In the genomic region with DNA sequence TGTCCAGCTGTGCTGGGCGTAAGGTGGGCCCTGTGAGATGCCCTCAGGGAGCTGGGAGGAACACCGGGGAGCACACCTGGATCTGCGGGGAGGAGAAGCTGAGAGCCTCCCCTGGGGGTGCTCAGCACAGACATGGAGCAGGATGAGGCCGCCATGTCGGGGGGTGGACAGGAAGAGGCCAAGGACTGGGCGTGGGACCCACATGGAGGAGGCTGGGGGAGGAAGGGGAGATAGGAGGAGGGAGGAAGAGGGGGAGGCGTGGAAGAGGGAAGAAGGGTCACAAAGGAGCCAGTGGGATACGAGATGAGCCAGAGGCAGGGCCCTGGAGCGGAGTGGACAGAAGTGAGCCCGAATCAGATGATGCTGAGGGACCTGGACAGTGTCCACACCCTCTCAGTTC, we compare ENCODE assay signal across 27 cellular contexts.
DNase-seq lines count a peak whose midpoint lies in the region; ATAC-seq and TF ChIP-seq lines count a peak whose summit lies in the region.
"Had no signal": no experiment of that assay in that cellular context is flagged by ENCODE, and none has a peak within 500 bp of the region (broad histone marks: within the 10 kb centered on the region; RNA-seq: fewer than 3 reads in every experiment).

No MANE protein-coding gene starts in this region.

- no peaks in the 10 kb centered on the region for H3K4me1 ChIP-seq in upper lobe of right lung
- H3K4me1 ChIP-seq in effector memory CD4-positive, alpha-beta T cell (ENCODE audit: control insufficient read depth, insufficient read depth, low read length, poor library complexity, severe bottlenecking) = no peaks in the 10 kb centered on the region
- H3K4me1 ChIP-seq: parathyroid adenoma, SJSA1, vagina had no signal

- H3K9me3 ChIP-seq in upper lobe of right lung = no peaks in the 10 kb centered on the region
- no peaks in the 10 kb centered on the region for H3K9me3 ChIP-seq in effector memory CD4-positive, alpha-beta T cell (ENCODE audit: control insufficient read depth, low read length)
- H3K9me3 ChIP-seq: SJSA1, vagina had no signal

- H3K36me3 ChIP-seq in upper lobe of right lung (no peaks in the 10 kb centered on the region), brain microvascular endothelial cell (replicated peaks) (no peaks in the 10 kb centered on the region)
- no peaks in the 10 kb centered on the region for H3K36me3 ChIP-seq in effector memory CD4-positive, alpha-beta T cell (ENCODE audit: control insufficient read depth, insufficient read depth, low read length)
- H3K36me3 ChIP-seq: SJSA1, vagina had no signal

- no peak for ATAC-seq in activated naive CD8-positive, alpha-beta T cell treated with anti-CD3 and anti-CD28 coated beads, Interleukin-2, amount 10 ng/mL, durations not matched to agents 7 days and 5 days (ENCODE audit: low read depth)
- ATAC-seq in upper lobe of right lung = peak; percentile 32
- ATAC-seq: naive thymus-derived CD4-positive, alpha-beta T cell; stimulated activated naive CD8-positive, alpha-beta T cell treated with anti-CD3 and anti-CD28 coated beads, Interleukin-15, amount 100 ng/mL, for 72 hours; T-helper 17 cell had no signal

- no peaks in the 10 kb centered on the region for H3K27me3 Mint-ChIP-seq in activated naive CD8-positive, alpha-beta T cell treated with anti-CD3 and anti-CD28 coated beads, Interleukin-2, amount 10 ng/mL, durations not matched to agents 7 days and 5 days
- H3K27me3 Mint-ChIP-seq in activated naive CD8-positive, alpha-beta T cell treated with anti-CD3 and anti-CD28 coated beads for 36 hours = no peaks in the 10 kb centered on the region
- H3K27me3 Mint-ChIP-seq: activated CD4-positive, alpha-beta memory T cell treated with anti-CD3 and anti-CD28 coated beads, Interleukin-2, amount 10 ng/mL, durations not matched to agents 7 days and 5 days; stimulated activated naive CD8-positive, alpha-beta T cell treated with anti-CD3 and anti-CD28 coated beads, Interleukin-15, amount 100 ng/mL, for 72 hours; T-helper 17 cell had no signal

- no peak for TF ChIP-seq CTCF in upper lobe of right lung (IDR thresholded peaks at IDR 0.05)
- TF ChIP-seq CTCF in brain microvascular endothelial cell (IDR thresholded peaks at IDR 0.05; ENCODE audit: low read depth, low read length, missing control alignments) = no peak

- H3K36me3 Mint-ChIP-seq in activated naive CD8-positive, alpha-beta T cell treated with anti-CD3 and anti-CD28 coated beads, Interleukin-2, amount 10 ng/mL, durations not matched to agents 7 days and 5 days = no peaks in the 10 kb centered on the region
- no peaks in the 10 kb centered on the region for H3K36me3 Mint-ChIP-seq in activated naive CD8-positive, alpha-beta T cell treated with anti-CD3 and anti-CD28 coated beads for 36 hours

- peaks cover 9% of the 10 kb centered on the region for H3K4me1 Mint-ChIP-seq in activated naive CD8-positive, alpha-beta T cell treated with anti-CD3 and anti-CD28 coated beads, Interleukin-2, amount 10 ng/mL, durations not matched to agents 7 days and 5 days
- H3K4me1 Mint-ChIP-seq in activated naive CD8-positive, alpha-beta T cell treated with anti-CD3 and anti-CD28 coated beads for 36 hours = peaks cover 11% of the 10 kb centered on the region

- POLR2A ChIA-PET in activated naive CD8-positive, alpha-beta T cell treated with anti-CD3 and anti-CD28 coated beads, Interleukin-2, amount 10 ng/mL, durations not matched to agents 7 days and 5 days (lab: Charles Lee) = no interaction called here

- in situ Hi-C loops in brain microvascular endothelial cell (cut with HindIII; ENCODE audit: low pct_ligation_motif_present, low sequenced_read_pairs) = no loop called here

- H3K27me3 ChIP-seq in upper lobe of right lung (no peaks in the 10 kb centered on the region), brain microvascular endothelial cell (replicated peaks) (no peaks in the 10 kb centered on the region)
- no peaks in the 10 kb centered on the region for H3K27me3 ChIP-seq in effector memory CD4-positive, alpha-beta T cell (replicated peaks; ENCODE audit: control insufficient read depth, insufficient read depth, low read length, poor library complexity, severe bottlenecking)
- H3K27me3 ChIP-seq: SJSA1, vagina had no signal

- H3K9me3 Mint-ChIP-seq in activated naive CD8-positive, alpha-beta T cell treated with anti-CD3 and anti-CD28 coated beads, Interleukin-2, amount 10 ng/mL, durations not matched to agents 7 days and 5 days = peaks cover 2% of the 10 kb centered on the region
- H3K9me3 Mint-ChIP-seq in activated naive CD8-positive, alpha-beta T cell treated with anti-CD3 and anti-CD28 coated beads for 36 hours = no peaks in the 10 kb centered on the region
- H3K9me3 Mint-ChIP-seq: activated CD4-positive, alpha-beta memory T cell treated with anti-CD3 and anti-CD28 coated beads, Interleukin-2, amount 10 ng/mL, durations not matched to agents 7 days and 5 days; activated T-helper 2 cell treated with anti-CD3 and anti-CD28 coated beads, Interferon-gamma antibody, Interleukin-2, Interleukin-4, amounts not matched to agents 10 μg/mL and 5 μg/mL and 100 μg/mL, durations not matched to agents 14 hours and 24 hours and 36 hours; stimulated activated naive CD8-positive, alpha-beta T cell treated with anti-CD3 and anti-CD28 coated beads, Interleukin-15, amount 100 ng/mL, for 72 hours had no signal

- intact Hi-C loops in upper lobe of right lung (cut with DNase I) = no loop called here

- peak; percentile 16 for DNase-seq in activated naive CD8-positive, alpha-beta T cell treated with anti-CD3 and anti-CD28 coated beads, Interleukin-2, amount 10 ng/mL, durations not matched to agents 7 days and 5 days
- DNase-seq in activated naive CD8-positive, alpha-beta T cell treated with anti-CD3 and anti-CD28 coated beads for 36 hours = no peak
- peak; percentile 81 for DNase-seq in mesenteric fat pad (ENCODE audit: low spot score)
- peak; percentile 42 for DNase-seq in upper lobe of right lung
- no peak for DNase-seq in brain microvascular endothelial cell
- DNase-seq in dedifferentiated amniotic fluid mesenchymal stem cell (ENCODE audit: extremely low spot score) = no peak
- DNase-seq in effector memory CD4-positive, alpha-beta T cell = no peak
- DNase-seq: activated CD4-positive, alpha-beta memory T cell treated with anti-CD3 and anti-CD28 coated beads, Interleukin-2, amount 10 ng/mL, durations not matched to agents 7 days and 5 days; amniotic stem cell; central memory CD4-positive, alpha-beta T cell; DMS153; GDM1; KBM-7; mesenchymal stem cell; MV-4-11; NCI-H187; NCI-H2227 treated with DMSO at 0.1 percent for 48 hours; NCI-H774; PC-9 had no signal

- H3K27ac Mint-ChIP-seq in activated naive CD8-positive, alpha-beta T cell treated with anti-CD3 and anti-CD28 coated beads, Interleukin-2, amount 10 ng/mL, durations not matched to agents 7 days and 5 days = no peak overlapping the region
- H3K27ac Mint-ChIP-seq in activated naive CD8-positive, alpha-beta T cell treated with anti-CD3 and anti-CD28 coated beads for 36 hours = no peak overlapping the region
- H3K27ac Mint-ChIP-seq: activated CD4-positive, alpha-beta memory T cell treated with anti-CD3 and anti-CD28 coated beads, Interleukin-2, amount 10 ng/mL, durations not matched to agents 7 days and 5 days; activated T-helper 2 cell treated with anti-CD3 and anti-CD28 coated beads, Interferon-gamma antibody, Interleukin-2, Interleukin-4, amounts not matched to agents 10 μg/mL and 5 μg/mL and 100 μg/mL, durations not matched to agents 14 hours and 24 hours and 36 hours had no signal

- no peak overlapping the region for H3K4me3 Mint-ChIP-seq in activated naive CD8-positive, alpha-beta T cell treated with anti-CD3 and anti-CD28 coated beads, Interleukin-2, amount 10 ng/mL, durations not matched to agents 7 days and 5 days
- no peak overlapping the region for H3K4me3 Mint-ChIP-seq in activated naive CD8-positive, alpha-beta T cell treated with anti-CD3 and anti-CD28 coated beads for 36 hours
- H3K4me3 Mint-ChIP-seq: activated CD4-positive, alpha-beta memory T cell treated with anti-CD3 and anti-CD28 coated beads, Interleukin-2, amount 10 ng/mL, durations not matched to agents 7 days and 5 days; naive thymus-derived CD4-positive, alpha-beta T cell; stimulated activated naive CD8-positive, alpha-beta T cell treated with anti-CD3 and anti-CD28 coated beads, Interleukin-15, amount 100 ng/mL, for 72 hours; T-helper 17 cell had no signal

- H3K4me3 ChIP-seq in upper lobe of right lung = no peak overlapping the region
- no peak overlapping the region for H3K4me3 ChIP-seq in brain microvascular endothelial cell (ENCODE audit: low read depth, low read length)
- H3K4me3 ChIP-seq in effector memory CD4-positive, alpha-beta T cell (ENCODE audit: insufficient read depth, low read depth, low read length, poor library complexity, severe bottlenecking) = no peak overlapping the region
- H3K4me3 ChIP-seq: PC-9, SJSA1, vagina had no signal

- peak overlapping the region; percentile 91 for H3K27ac ChIP-seq in angular gyrus (ENCODE audit: low read depth, low read length)
- no peak overlapping the region for H3K27ac ChIP-seq in upper lobe of right lung
- H3K27ac ChIP-seq in brain microvascular endothelial cell = no peak overlapping the region
- H3K27ac ChIP-seq in effector memory CD4-positive, alpha-beta T cell (ENCODE audit: insufficient read depth, low read length, poor library complexity, severe bottlenecking) = no peak overlapping the region
- H3K27ac ChIP-seq: parathyroid adenoma, PC-9, SJSA1, vagina had no signal

Comparison
In these comparisons a context has a peak if more than half of its experiments do, and no peak if none do; other contexts are left out.
1. DNase-seq: peak in activated naive CD8-positive, alpha-beta T cell treated with anti-CD3 and anti-CD28 coated beads, Interleukin-2, amount 10 ng/mL, durations not matched to agents 7 days and 5 days (single experiment), mesenteric fat pad (single experiment) and upper lobe of right lung (single experiment); none in activated naive CD8-positive, alpha-beta T cell treated with anti-CD3 and anti-CD28 coated beads for 36 hours (single experiment), brain microvascular endothelial cell (single experiment), dedifferentiated amniotic fluid mesenchymal stem cell (single experiment) and effector memory CD4-positive, alpha-beta T cell (0 of 3).